10 cellular contexts compared by ENCODE assay signal in genomic region chr1:115669002-115669673, GRCh38. TPM values are rescaled to one million over a fixed set of nuclear protein-coding genes. Genes with fewer than 3 reads are reported as not detected.
DNase-seq lines count a peak whose midpoint lies in the region; ATAC-seq and TF ChIP-seq lines count a peak whose summit lies in the region.
"Had no signal": no experiment of that assay in that cellular context is flagged by ENCODE, and none has a peak within 500 bp of the region (broad histone marks: within the 10 kb centered on the region; RNA-seq: fewer than 3 reads in every experiment).

No MANE protein-coding gene starts in this region.

- no peaks in the 10 kb centered on the region for H3K9me3 Mint-ChIP-seq in CD4-positive, alpha-beta T cell
- H3K9me3 Mint-ChIP-seq: activated B cell treated with CpG ODN at 0.5 μM for 24 hours had no signal

- no peaks in the 10 kb centered on the region for H3K27me3 Mint-ChIP-seq in T-helper 17 cell
- H3K27me3 Mint-ChIP-seq in CD4-positive, alpha-beta T cell: no peaks in the 10 kb centered on the region
- H3K27me3 Mint-ChIP-seq: activated B cell treated with CpG ODN at 0.5 μM for 24 hours had no signal

- H3K36me3 Mint-ChIP-seq in T-helper 17 cell (ENCODE audit: low read depth): peaks cover 2% of the 10 kb centered on the region
- peaks cover under 1% of the 10 kb centered on the region for H3K36me3 Mint-ChIP-seq in CD4-positive, alpha-beta T cell (ENCODE audit: low read depth)

- POLR2A ChIA-PET in CD4-positive, alpha-beta T cell (lab: Charles Lee): no interaction called here

- DNase-seq in HS-27A (ENCODE audit: low read depth): peak; percentile 51
- DNase-seq in T-helper 17 cell: no peak
- DNase-seq in fibroblast of pulmonary artery (ENCODE audit: low read depth): peak; percentile 64
- no peak for DNase-seq in upper lobe of left lung
- no peak for DNase-seq in CD4-positive, alpha-beta T cell
- DNase-seq in NCI-H1417 treated with DMSO at 0.1 percent for 48 hours (lab: John Stamatoyannopoulos, UW): no peak
- no peak for DNase-seq in pons (ENCODE audit: low spot score)
- DNase-seq: activated B cell treated with CpG ODN at 0.5 μM for 24 hours, body of pancreas had no signal

- no peak overlapping the region for H3K4me3 Mint-ChIP-seq in T-helper 17 cell
- no peak overlapping the region for H3K4me3 Mint-ChIP-seq in CD4-positive, alpha-beta T cell
- H3K4me3 Mint-ChIP-seq: activated B cell treated with CpG ODN at 0.5 μM for 24 hours had no signal

- H3K4me1 ChIP-seq in BLaER1: peaks cover 56% of the 10 kb centered on the region
- no peaks in the 10 kb centered on the region for H3K4me1 ChIP-seq in upper lobe of left lung

- no peak for TF ChIP-seq EP300 in upper lobe of left lung (IDR thresholded peaks at IDR 0.05)

- H3K36me3 ChIP-seq in BLaER1: peaks cover 46% of the 10 kb centered on the region
- peaks cover 0 to 17% (median 5%) of the 10 kb centered on the region in 4 donors for H3K36me3 ChIP-seq in upper lobe of left lung

- H3K27ac ChIP-seq in BLaER1 (no peak overlapping the region), upper lobe of left lung (no peak overlapping the region)
- no peak overlapping the region for H3K27ac ChIP-seq in CD4-positive, alpha-beta T cell (ENCODE audit: low read depth, low read length)
- H3K27ac ChIP-seq: body of pancreas had no signal

- peaks cover 4% of the 10 kb centered on the region for H3K4me1 Mint-ChIP-seq in T-helper 17 cell
- H3K4me1 Mint-ChIP-seq in CD4-positive, alpha-beta T cell (ENCODE audit: low read depth): no peaks in the 10 kb centered on the region
- H3K4me1 Mint-ChIP-seq: activated B cell treated with CpG ODN at 0.5 μM for 24 hours had no signal

- intact Hi-C loops in CD4-positive, alpha-beta T cell (cut with DNase I, micrococcal nuclease): no loop called here

- TF ChIP-seq POLR2A in upper lobe of left lung (IDR thresholded peaks at IDR 0.05): no peak

- 94 to 95% methylated on average over 5 of the region's 5 CpGs for WGBS in upper lobe of left lung, 2 donors

- H3K27me3 ChIP-seq in BLaER1 (no peaks in the 10 kb centered on the region), upper lobe of left lung (no peaks in the 10 kb centered on the region)
- H3K27me3 ChIP-seq in CD4-positive, alpha-beta T cell (ENCODE audit: control insufficient read depth, insufficient read depth, low read length): no peaks in the 10 kb centered on the region
- H3K27me3 ChIP-seq: body of pancreas had no signal

- no peak overlapping the region for H3K9ac ChIP-seq in BLaER1

- H4K20me1 ChIP-seq in BLaER1: no peaks in the 10 kb centered on the region

- TF ChIP-seq CTCF in fibroblast of pulmonary artery (IDR thresholded peaks at IDR 0.05; ENCODE audit: low read length, missing control alignments) (no peak), upper lobe of left lung (IDR thresholded peaks at IDR 0.05) (no peak)
- no peak for TF ChIP-seq CTCF in CD4-positive, alpha-beta T cell (IDR thresholded peaks at IDR 0.05)

- H3K4me2 ChIP-seq in BLaER1: 0 out of 2 replicates have a peak overlapping the region, but pooled peaks have one; percentile 6

- CTCF ChIA-PET in CD4-positive, alpha-beta T cell (lab: Charles Lee): no interaction called here

- H3K4me3 ChIP-seq in BLaER1 (no peak overlapping the region), fibroblast of pulmonary artery (replicated peaks; ENCODE audit: low read depth, low read length) (no peak overlapping the region), upper lobe of left lung (no peak overlapping the region)
- H3K4me3 ChIP-seq: body of pancreas had no signal

- ATAC-seq in T-helper 17 cell (no peak), upper lobe of left lung (ENCODE audit: low FRiP score in 2 of 2) (no peak)
- ATAC-seq in CD4-positive, alpha-beta T cell (ENCODE audit: poor library complexity): no peak
- ATAC-seq: body of pancreas had no signal

- peak overlapping the region; percentile 17 for H3K27ac Mint-ChIP-seq in T-helper 17 cell
- no peak overlapping the region for H3K27ac Mint-ChIP-seq in CD4-positive, alpha-beta T cell
- H3K27ac Mint-ChIP-seq: activated B cell treated with CpG ODN at 0.5 μM for 24 hours had no signal

- 0 out of 2 replicates have a peak, but pooled peaks cover 5% of the 10 kb centered on the region for H3K9me3 ChIP-seq in BLaER1
- no peaks in the 10 kb centered on the region for H3K9me3 ChIP-seq in T-helper 17 cell (ENCODE audit: control insufficient read depth, low read length, poor library complexity, severe bottlenecking)
- peaks cover 0 to 2% (median 0%) of the 10 kb centered on the region in 4 donors for H3K9me3 ChIP-seq in upper lobe of left lung
- no peaks in the 10 kb centered on the region for H3K9me3 ChIP-seq in CD4-positive, alpha-beta T cell (ENCODE audit: control insufficient read depth, low read length)
- H3K9me3 ChIP-seq: body of pancreas had no signal

RNA-seq across cellular contexts. Expression of gene VANGL1, which starts 27.4 kb away (rescaled TPM):
- 1 to 10 TPM; 2.8 to 3.7 TPM for total RNA-seq in T-helper 17 cell
- total RNA-seq in upper lobe of left lung: 10 to 100 TPM in 1 of 6 donors, 1 to 10 TPM in 5; 3.1 to 11.4 (median 7.0) TPM
- 1 to 10 TPM; 1.1 to 1.8 TPM for total RNA-seq in CD4-positive, alpha-beta T cell

Comparison
In these comparisons a context has a peak if more than half of its experiments do, and no peak if none do; other contexts are left out.
1. DNase-seq: peak in HS-27A (single experiment) and fibroblast of pulmonary artery (single experiment); none in T-helper 17 cell (0 of 3), upper lobe of left lung (0 of 2), CD4-positive, alpha-beta T cell (0 of 10), NCI-H1417 treated with DMSO at 0.1 percent for 48 hours (single experiment) and pons (single experiment).